8 cellular contexts compared by ENCODE assay signal in genomic region chr22:36373258-36373579, GRCh38. TPM values are rescaled to one million over a fixed set of nuclear protein-coding genes. Genes with fewer than 3 reads are reported as not detected.
A peak's percentile ranks its signal among the peaks of the same experiment; 100 is the strongest.
DNase-seq lines count a peak whose midpoint lies in the region; ATAC-seq and TF ChIP-seq lines count a peak whose summit lies in the region.

No MANE protein-coding gene starts in this region.

- TF ChIP-seq POLR2A in gastrocnemius medialis (IDR thresholded peaks at IDR 0.05): no peak

- peak; percentile 4 for DNase-seq in HCEC 1CT
- peak; percentile 85 for DNase-seq in SKM-1 (lab: John Stamatoyannopoulos, UW; ENCODE audit: unreplicated experiment)
- peak in 1 of 2 donors; percentile 35 for DNase-seq in foreskin keratinocyte
- peak in 1 of 2 donors; percentile 34 for DNase-seq in gastrocnemius medialis
- no peak for DNase-seq in omental fat pad (ENCODE audit: low spot score)
- no peak for DNase-seq in cerebellum (ENCODE audit: low spot score)
- DNase-seq in NCI-H226: no peak
- DNase-seq in stimulated activated CD4-positive, alpha-beta T cell treated with anti-CD3 and anti-CD28 coated beads, Interleukin-4, amount 100 ng/mL, for 4 hours: no peak

- no peaks in the 10 kb centered on the region for H3K9me3 ChIP-seq in gastrocnemius medialis

- ATAC-seq in foreskin keratinocyte: no peak
- no peak for ATAC-seq in gastrocnemius medialis
- no peak for ATAC-seq in omental fat pad (ENCODE audit: low FRiP score)

- no peaks in the 10 kb centered on the region for H3K36me3 ChIP-seq in gastrocnemius medialis

- H3K27me3 ChIP-seq in foreskin keratinocyte (no peaks in the 10 kb centered on the region), gastrocnemius medialis (no peaks in the 10 kb centered on the region)

- H3K4me3 ChIP-seq in gastrocnemius medialis: no peak overlapping the region

- intact Hi-C loops in gastrocnemius medialis (cut with DNase I; ENCODE audit: low total_unique reads): no loop called here

- peak overlapping the region; percentile 27 for H3K27ac ChIP-seq in foreskin keratinocyte
- peak overlapping the region; percentile 82 to 84 (median 83) for H3K27ac ChIP-seq in gastrocnemius medialis

- H3K4me1 ChIP-seq in foreskin keratinocyte (peaks cover 88% of the 10 kb centered on the region), gastrocnemius medialis (peaks cover 76 to 92% of the 10 kb centered on the region in 2 donors)

- TF ChIP-seq CTCF in foreskin keratinocyte (conservative IDR thresholded peaks at IDR 0.05): no peak
- no peak for TF ChIP-seq CTCF in gastrocnemius medialis (IDR thresholded peaks at IDR 0.05 in 4 of 5, conservative IDR thresholded peaks at IDR 0.05 in 1 of 5)
- TF ChIP-seq CTCF in omental fat pad (IDR thresholded peaks at IDR 0.05): no peak

- in situ Hi-C loops in gastrocnemius medialis (cut with MboI; ENCODE audit: low sequenced_read_pairs in 4 of 4): no loop called here

RNA-seq across cellular contexts. Expression of gene MYH9, which starts 14.5 kb away (rescaled TPM):
- total RNA-seq in foreskin keratinocyte (926 and 995 TPM in 2 replicates), gastrocnemius medialis (100 to 1,000 TPM in 3 of 4 donors, 10 to 100 TPM in 1; 38.9 to 115 (median 104) TPM), omental fat pad (100 to 1,000 TPM; 225 to 463 (median 370) TPM), cerebellum (38.6 TPM)
- 295 and 315 TPM in 2 replicates for polyA plus RNA-seq in foreskin keratinocyte

Comparison
In these comparisons a context has a peak if more than half of its experiments do, and no peak if none do; other contexts are left out.
1. DNase-seq: peak in HCEC 1CT (single experiment) and SKM-1 (single experiment); none in omental fat pad (single experiment), cerebellum (single experiment), NCI-H226 (single experiment) and stimulated activated CD4-positive, alpha-beta T cell treated with anti-CD3 and anti-CD28 coated beads, Interleukin-4, amount 100 ng/mL, for 4 hours (0 of 2).